1 cellular context compared by ENCODE assay signal in genomic region chr6:151240861-151241642, GRCh38.
TF ChIP-seq lines count a peak whose summit lies in the region.

No MANE protein-coding gene starts in this region.

TF ChIP-seq in HCT116, 20 proteins besides CTCF, POLR2A, EP300 and RAD21 (continued from another document):
- TF ChIP-seq YY1 (IDR thresholded peaks at IDR 0.05; ENCODE audit: extremely low read depth, insufficient replicate concordance, low read depth, low read length) (no peak), FOSL1 (IDR thresholded peaks at IDR 0.05; ENCODE audit: low read depth) (no peak), POLR2AphosphoS5 (IDR thresholded peaks at IDR 0.05; ENCODE audit: low read depth, low read length) (peak; percentile 28; the same call in 1 of the 2 replicates), CBX3 (IDR thresholded peaks at IDR 0.05; ENCODE audit: low read depth) (no peak), JUND (IDR thresholded peaks at IDR 0.05) (no peak), ELF1 (IDR thresholded peaks at IDR 0.05; ENCODE audit: borderline replicate concordance, low read depth) (no peak)
